26 cellular contexts compared by ENCODE assay signal in the genomic region with DNA sequence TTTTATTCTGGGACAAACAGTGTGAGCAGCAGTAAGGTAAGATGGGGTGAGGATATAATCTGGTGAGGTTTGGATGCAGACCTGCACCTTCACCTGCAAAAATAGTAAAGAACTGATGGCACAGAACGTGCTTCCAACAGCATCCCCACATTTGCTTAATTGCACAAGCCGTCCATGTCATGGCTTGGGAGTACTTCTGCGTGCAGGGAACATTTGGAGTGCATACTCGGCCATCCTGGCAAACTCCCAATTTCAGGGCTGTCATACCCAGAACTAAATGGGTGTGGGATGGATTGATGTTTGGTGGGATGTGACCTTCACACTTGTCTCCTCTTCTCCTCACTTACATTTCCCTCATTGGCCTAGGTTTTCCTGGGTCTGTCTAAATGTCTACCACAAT.
"Had no signal": no experiment of that assay in that cellular context is flagged by ENCODE, and none has a peak within 500 bp of the region (broad histone marks: within the 10 kb centered on the region; RNA-seq: fewer than 3 reads in every experiment).

No MANE protein-coding gene starts in this region.

- H3K36me3 ChIP-seq: stomach, suprapubic skin, thoracic aorta, thyroid gland, tibial artery, tibial nerve, transverse colon, upper lobe of left lung, upper lobe of right lung, uterus, vagina had no signal

- H3K27ac ChIP-seq: stomach, suprapubic skin, testis, thoracic aorta, thyroid gland, tibial artery, tibial nerve, transverse colon, upper lobe of left lung, upper lobe of right lung, uterus, vagina had no signal

- H3K4me3 ChIP-seq: stomach, suprapubic skin, testis, thoracic aorta, thyroid gland, tibial artery, tibial nerve, transverse colon, upper lobe of left lung, upper lobe of right lung, uterus, vagina had no signal

- H3K9me3 ChIP-seq: stomach, suprapubic skin, testis, thoracic aorta, thyroid gland, tibial artery, tibial nerve, transverse colon, upper lobe of left lung, upper lobe of right lung, uterus, vagina had no signal

- H3K4me1 ChIP-seq: stomach, suprapubic skin, testis, thyroid gland, tibial artery, tibial nerve, transverse colon, upper lobe of left lung, upper lobe of right lung, uterus, vagina had no signal

- ATAC-seq: stimulated activated effector memory CD8-positive, alpha-beta T cell treated with anti-CD3 and anti-CD28 coated beads, Interleukin-12 subunit alpha, Interleukin-12 subunit beta, amount 100 ng/mL, for 72 hours; stimulated activated memory B cell treated with anti-CD40 and anti-IgM and Interleukin-4, amounts not matched to agents 10 μg/mL and 1 μg/mL and 100 μg/mL, for 72 hours; stimulated activated naive B cell treated with anti-CD40 and anti-IgM and Interleukin-4, amounts not matched to agents 10 μg/mL and 1 μg/mL and 100 μg/mL, for 72 hours; stimulated activated naive CD8-positive, alpha-beta T cell treated with anti-CD3 and anti-CD28 coated beads, Interleukin-15, amount 100 ng/mL, for 72 hours; stimulated activated naive CD8-positive, alpha-beta T cell treated with anti-CD3 and anti-CD28 coated beads, Interleukin-15, Interleukin-2, amounts not matched to agents 100 U/mL and 50 U/mL, for 24 hours; upper lobe of right lung had no signal

- DNase-seq: stimulated activated CD4-positive, alpha-beta T cell treated with anti-CD3 and anti-CD28 coated beads, Interleukin-2, amount 100 ng/mL, for 48 hours; stimulated activated CD4-positive, alpha-beta T cell treated with anti-CD3 and anti-CD28 coated beads, Interleukin-4, amount 100 ng/mL, for 1 hour; stimulated activated CD4-positive, alpha-beta T cell treated with anti-CD3 and anti-CD28 coated beads, Interleukin-4, amount 100 ng/mL, for 24 hours; stimulated activated CD4-positive, alpha-beta T cell treated with anti-CD3 and anti-CD28 coated beads, Interleukin-4, amount 100 ng/mL, for 4 hours; stimulated activated CD8-positive, alpha-beta memory T cell treated with anti-CD3 and anti-CD28 coated beads, Interleukin-4, amount 100 ng/mL, for 48 hours; stimulated activated naive B cell treated with anti-CD40 and anti-IgM and Interleukin-4, amounts not matched to agents 10 μg/mL and 1 μg/mL and 100 μg/mL, for 72 hours; stimulated activated naive CD4-positive, alpha-beta T cell; stimulated activated naive CD4-positive, alpha-beta T cell treated with Interleukin-2 at 50 U/mL for 16 hours; stimulated activated naive CD8-positive, alpha-beta T cell treated with anti-CD3 and anti-CD28 coated beads, Interleukin-15, amount 100 ng/mL, for 72 hours; stimulated activated naive CD8-positive, alpha-beta T cell treated with anti-CD3 and anti-CD28 coated beads, Interleukin-15, Interleukin-2, amounts not matched to agents 100 U/mL and 50 U/mL, for 24 hours; stomach; substantia nigra; testis; thyroid gland; tibial artery; transverse colon; trophoblast cell; upper lobe of left lung; upper lobe of right lung; uterus had no signal

- H3K27me3 ChIP-seq: stomach, suprapubic skin, testis, thyroid gland, tibial artery, tibial nerve, transverse colon, upper lobe of left lung, upper lobe of right lung, uterus, vagina had no signal
